In the genomic region with DNA sequence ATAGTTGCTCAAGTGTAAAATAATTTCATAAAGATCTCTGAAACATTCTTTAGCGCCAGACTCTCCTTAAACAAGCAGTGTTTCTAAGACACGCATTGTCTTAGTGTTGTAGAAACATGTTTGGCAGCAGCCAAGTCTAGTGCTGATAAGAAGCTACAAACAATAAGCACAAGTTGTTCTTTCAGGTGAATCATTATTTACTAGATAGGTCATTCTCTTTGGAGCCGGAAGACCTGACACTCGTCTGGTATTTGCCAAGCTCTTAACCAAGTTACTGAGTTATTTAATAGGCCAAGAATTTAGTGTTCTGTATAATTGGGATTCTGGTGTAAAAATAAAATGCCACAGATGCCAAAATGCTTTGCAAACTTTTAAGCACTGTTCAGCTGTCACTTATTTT, we compare ENCODE assay signal across 14 cellular contexts.
DNase-seq lines count a peak whose midpoint lies in the region; ATAC-seq, FAIRE-seq and TF ChIP-seq lines count a peak whose summit lies in the region.
"Had no signal": no experiment of that assay in that cellular context is flagged by ENCODE, and none has a peak within 500 bp of the region (broad histone marks: within the 10 kb centered on the region; RNA-seq: fewer than 3 reads in every experiment).

No MANE protein-coding gene starts in this region.

- H3K4me3 Mint-ChIP-seq in chondrocyte (ENCODE audit: unreplicated experiment) = no peak overlapping the region
- H3K4me3 Mint-ChIP-seq: activated CD8-positive, alpha-beta memory T cell treated with anti-CD3 and anti-CD28 coated beads, Interleukin-2, amount 10 ng/mL, durations not matched to agents 7 days and 5 days had no signal

- H3K27ac Mint-ChIP-seq in chondrocyte (ENCODE audit: unreplicated experiment) = no peak overlapping the region
- H3K27ac Mint-ChIP-seq: activated CD8-positive, alpha-beta memory T cell treated with anti-CD3 and anti-CD28 coated beads, Interleukin-2, amount 10 ng/mL, durations not matched to agents 7 days and 5 days had no signal

- no peaks in the 10 kb centered on the region for H4K20me1 ChIP-seq in osteoblast (ENCODE audit: insufficient read depth, low read length)

- no peak overlapping the region for H3K4me3 ChIP-seq in A549
- H3K4me3 ChIP-seq in brain microvascular endothelial cell (ENCODE audit: low read depth, low read length) = no peak overlapping the region
- H3K4me3 ChIP-seq in lung = no peak overlapping the region
- H3K4me3 ChIP-seq in osteoblast (ENCODE audit: insufficient read depth, low read length) = no peak overlapping the region

- no peaks in the 10 kb centered on the region for H3K27me3 Mint-ChIP-seq in chondrocyte (ENCODE audit: low read depth)
- H3K27me3 Mint-ChIP-seq: activated CD8-positive, alpha-beta memory T cell treated with anti-CD3 and anti-CD28 coated beads, Interleukin-2, amount 10 ng/mL, durations not matched to agents 7 days and 5 days had no signal

- TF ChIP-seq EP300 in A549 (IDR thresholded peaks at IDR 0.05) (peak; percentile 50 to 52; a peak in 2 of 5 replicates), Ishikawa (IDR thresholded peaks at IDR 0.05; ENCODE audit: borderline replicate concordance) (peak; percentile 50; the same call in 1 of the 2 replicates)

- ATAC-seq in A549 (peak; percentile 94 to 96), lung (ENCODE audit: insufficient read depth, low FRiP score) (peak; percentile 80)
- ATAC-seq: activated CD8-positive, alpha-beta memory T cell treated with anti-CD3 and anti-CD28 coated beads, Interleukin-2, amount 10 ng/mL, durations not matched to agents 7 days and 5 days had no signal

- H2AFZ ChIP-seq in osteoblast (ENCODE audit: low read length) = no peak overlapping the region

- H3K9me3 ChIP-seq in A549 = no peaks in the 10 kb centered on the region
- H3K9me3 ChIP-seq in lung (ENCODE audit: control insufficient read depth in 2 of 2, insufficient read depth in 1 of 2, low read length in 1 of 2) = no peaks in the 10 kb centered on the region
- no peaks in the 10 kb centered on the region for H3K9me3 ChIP-seq in osteoblast (ENCODE audit: low read depth, low read length)
- H3K9me3 ChIP-seq: BE2C had no signal

- WGBS in A549 (ENCODE audit: missing lambda C conversion rate) = 2% methylated on average over 4 of the region's 4 CpGs
- 34 to 51% methylated on average over 4 of the region's 4 CpGs for WGBS in lung, 2 donors

- no peaks in the 10 kb centered on the region for H3K27me3 ChIP-seq in brain microvascular endothelial cell (replicated peaks)
- H3K27me3 ChIP-seq in lung (ENCODE audit: control insufficient read depth, insufficient read depth) = no peaks in the 10 kb centered on the region
- H3K27me3 ChIP-seq in osteoblast (ENCODE audit: insufficient read depth, low read length) = no peaks in the 10 kb centered on the region
- H3K27me3 ChIP-seq: BE2C had no signal

- H3K4me2 ChIP-seq in A549 (peak overlapping the region; percentile 59), osteoblast (ENCODE audit: insufficient read depth, low read length) (no peak overlapping the region)

- in situ Hi-C loops in brain microvascular endothelial cell (cut with HindIII; ENCODE audit: low pct_ligation_motif_present, low sequenced_read_pairs) = no loop called here

- H3K27ac ChIP-seq in A549 (peak overlapping the region in 1 of 2 experiments; percentile 47; a peak in 1 of 6 replicates), brain microvascular endothelial cell (no peak overlapping the region), lung (ENCODE audit: low read depth in 1 of 2, low read length in 1 of 2) (peak overlapping the region in 1 of 2 donors; percentile 66), osteoblast (ENCODE audit: low read depth, low read length) (no peak overlapping the region)

- no peaks in the 10 kb centered on the region for H3K4me1 Mint-ChIP-seq in chondrocyte (ENCODE audit: low read depth)
- H3K4me1 Mint-ChIP-seq: activated CD8-positive, alpha-beta memory T cell treated with anti-CD3 and anti-CD28 coated beads, Interleukin-2, amount 10 ng/mL, durations not matched to agents 7 days and 5 days had no signal

- DNase-seq in A549 (ENCODE audit: low read depth in 1 of 2, low spot score in 1 of 2) (peak; percentile 13 to 79), brain microvascular endothelial cell (peak; percentile 31), lung (ENCODE audit: low spot score) (peak; percentile 30), osteoblast (ENCODE audit: insufficient read length, low spot score, missing footprints) (no peak), chondrocyte (ENCODE audit: low spot score) (no peak), superior temporal gyrus (ENCODE audit: extremely low spot score) (no peak), NCI-H1417 (lab: John Stamatoyannopoulos, UW) (no peak)
- DNase-seq: activated CD8-positive, alpha-beta memory T cell treated with anti-CD3 and anti-CD28 coated beads, Interleukin-2, amount 10 ng/mL, durations not matched to agents 7 days and 5 days; BE2C; foreskin fibroblast; HCEC 1CT; Kasumi-1; NK-92 treated with Interleukin-12 subunit alpha and Interleukin-12 subunit beta, amount 100 ng/mL, for 24 hours had no signal

- no peaks in the 10 kb centered on the region for H3K9me3 Mint-ChIP-seq in chondrocyte (ENCODE audit: low read depth)

- TF ChIP-seq RAD21 in A549 (conservative IDR thresholded peaks at IDR 0.05 in 1 of 2, IDR thresholded peaks at IDR 0.05 in 1 of 2) (no peak), Ishikawa (IDR thresholded peaks at IDR 0.05; ENCODE audit: low read depth) (no peak)

- CTCF ChIA-PET in A549 (lab: Yijun Ruan, JAX) = no interaction called here

- POLR2A ChIA-PET in A549 (lab: Yijun Ruan, JAX) = interaction anchor here (0.6 kb wide), 1 partner anchor 1129 kb away, joined by 5 read pairs; no protein-coding TSS in a partner anchor

- TF ChIP-seq POLR2A in A549 (IDR thresholded peaks at IDR 0.05; ENCODE audit: low read length) = no peak

- H3K4me1 ChIP-seq in A549 = peaks cover 26% of the 10 kb centered on the region
- H3K4me1 ChIP-seq in lung (ENCODE audit: control insufficient read depth in 2 of 2, insufficient read depth in 2 of 2, low read length in 2 of 2) = peaks cover 0 to 2% of the 10 kb centered on the region in 2 donors
- no peaks in the 10 kb centered on the region for H3K4me1 ChIP-seq in osteoblast (ENCODE audit: insufficient read depth, low read length)
- H3K4me1 ChIP-seq: BE2C had no signal

- H3K36me3 Mint-ChIP-seq in chondrocyte (ENCODE audit: low read depth) = no peaks in the 10 kb centered on the region
- H3K36me3 Mint-ChIP-seq: activated CD8-positive, alpha-beta memory T cell treated with anti-CD3 and anti-CD28 coated beads, Interleukin-2, amount 10 ng/mL, durations not matched to agents 7 days and 5 days had no signal

- no peak for TF ChIP-seq CTCF in A549 (IDR thresholded peaks at IDR 0.05)
- no peak for TF ChIP-seq CTCF in brain microvascular endothelial cell (IDR thresholded peaks at IDR 0.05; ENCODE audit: low read depth, low read length, missing control alignments)
- no peak for TF ChIP-seq CTCF in lung (IDR thresholded peaks at IDR 0.05; ENCODE audit: control extremely low read depth, extremely low read depth)
- TF ChIP-seq CTCF in osteoblast (IDR thresholded peaks at IDR 0.05; ENCODE audit: extremely low read depth, low read depth, low read length) = no peak
- no peak for TF ChIP-seq CTCF in chondrocyte (IDR thresholded peaks at IDR 0.05)

- no peaks in the 10 kb centered on the region for H3K79me2 ChIP-seq in osteoblast (ENCODE audit: insufficient read depth, low read length)

- peak; percentile 49 for FAIRE-seq in A549 (lab: Jason Lieb, UNC)

- no peaks in the 10 kb centered on the region for H3K36me3 ChIP-seq in brain microvascular endothelial cell (replicated peaks)
- no peaks in the 10 kb centered on the region for H3K36me3 ChIP-seq in lung (ENCODE audit: control insufficient read depth in 2 of 2, insufficient read depth in 2 of 2, low read length in 2 of 2)
- no peaks in the 10 kb centered on the region for H3K36me3 ChIP-seq in osteoblast (ENCODE audit: insufficient read depth, low read length)
- H3K36me3 ChIP-seq: BE2C had no signal

TF ChIP-seq in A549, 52 proteins besides CTCF, POLR2A, EP300 and RAD21 (continues in another document):
- TF ChIP-seq, protein P1, sequence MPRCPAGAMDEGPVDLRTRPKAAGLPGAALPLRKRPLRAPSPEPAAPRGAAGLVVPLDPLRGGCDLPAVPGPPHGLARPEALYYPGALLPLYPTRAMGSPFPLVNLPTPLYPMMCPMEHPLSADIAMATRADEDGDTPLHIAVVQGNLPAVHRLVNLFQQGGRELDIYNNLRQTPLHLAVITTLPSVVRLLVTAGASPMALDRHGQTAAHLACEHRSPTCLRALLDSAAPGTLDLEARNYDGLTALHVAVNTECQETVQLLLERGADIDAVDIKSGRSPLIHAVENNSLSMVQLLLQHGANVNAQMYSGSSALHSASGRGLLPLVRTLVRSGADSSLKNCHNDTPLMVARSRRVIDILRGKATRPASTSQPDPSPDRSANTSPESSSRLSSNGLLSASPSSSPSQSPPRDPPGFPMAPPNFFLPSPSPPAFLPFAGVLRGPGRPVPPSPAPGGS (IDR thresholded peaks at IDR 0.05) = no peak
- TF ChIP-seq HOXB13 (CRISPR knock-in tag; IDR thresholded peaks at IDR 0.05; ENCODE audit: low read depth) = no peak
- no peak for TF ChIP-seq POLR2AphosphoS2 (conservative IDR thresholded peaks at IDR 0.05; ENCODE audit: low read length)
- no peak for TF ChIP-seq RCOR1 (IDR thresholded peaks at IDR 0.05; ENCODE audit: low read depth, low read length)
- TF ChIP-seq HDAC2 (IDR thresholded peaks at IDR 0.05) = no peak
- no peak for TF ChIP-seq RFX5 (IDR thresholded peaks at IDR 0.05)
- TF ChIP-seq CBX2 (IDR thresholded peaks at IDR 0.05; ENCODE audit: borderline replicate concordance, low read depth) = no peak
- TF ChIP-seq FOSB (CRISPR knock-in tag; IDR thresholded peaks at IDR 0.05) = no peak

TF ChIP-seq in Ishikawa, 13 proteins besides CTCF, POLR2A, EP300 and RAD21:
- TF ChIP-seq NFIC (IDR thresholded peaks at IDR 0.05) (peak; percentile 19; the same call in 1 of the 2 replicates), TAF1 (IDR thresholded peaks at IDR 0.05; ENCODE audit: low read depth) (no peak)

Comparison
In these comparisons a context has a peak if more than half of its experiments do, and no peak if none do; other contexts are left out.
1. DNase-seq: peak in A549 (2 of 2), brain microvascular endothelial cell (single experiment) and lung (single experiment); none in osteoblast (single experiment), chondrocyte (single experiment), superior temporal gyrus (single experiment) and NCI-H1417 (0 of 3).